In the genomic region with DNA sequence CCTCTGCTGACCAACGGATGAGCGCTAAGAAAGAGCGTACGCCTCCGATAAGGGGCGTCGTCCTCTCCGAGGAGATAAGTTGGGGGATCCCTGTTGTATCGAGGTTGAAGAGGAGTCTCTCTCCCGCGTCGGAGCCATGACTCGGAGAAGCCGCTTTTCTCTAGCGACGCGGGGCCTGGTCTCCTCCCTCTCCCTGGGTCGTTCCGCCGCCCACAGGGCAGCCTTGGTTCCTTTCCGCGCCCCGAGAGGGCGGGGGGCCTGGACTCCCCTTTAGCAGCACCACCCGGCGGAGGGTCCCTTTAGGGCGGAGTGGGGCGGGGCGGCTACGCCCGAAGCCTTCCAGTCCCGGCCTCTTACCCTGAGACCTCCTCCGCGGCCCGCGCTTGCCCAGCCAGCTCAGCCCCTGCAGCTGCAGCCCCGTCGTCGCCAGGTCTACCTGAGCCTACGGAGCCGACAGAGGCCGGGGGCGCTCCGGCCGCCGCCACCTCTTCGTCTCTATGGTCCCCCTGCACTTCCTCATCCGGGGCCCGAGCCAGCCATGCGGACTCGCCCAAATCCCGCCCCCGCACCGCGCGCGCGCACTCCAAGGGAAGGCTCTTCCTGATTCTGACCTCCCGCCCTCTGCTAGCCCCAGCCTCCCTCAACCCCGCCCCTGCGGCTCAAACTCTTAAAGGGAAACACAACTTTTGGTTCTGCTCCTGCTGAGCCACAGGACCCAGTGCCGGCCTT, we compare ENCODE assay signal across 1 cellular context.
TF ChIP-seq lines count a peak whose summit lies in the region.

TSS of gene PRR14L (minus strand) at position 497 of the 729 bp plus-strand sequence. CDS start 11,272 bp downstream, outside the sequence.

TF ChIP-seq in GM23338, 12 proteins besides CTCF, POLR2A, EP300 and RAD21 (continued from another document):
- TF ChIP-seq POLR2AphosphoS5 (IDR thresholded peaks at IDR 0.05; ENCODE audit: low read depth) (peak; percentile 90), EZH2phosphoT487 (IDR thresholded peaks at IDR 0.05; ENCODE audit: unreplicated experiment) (no peak), EZH2 (IDR thresholded peaks at IDR 0.05; ENCODE audit: low read depth, unreplicated experiment) (no peak), ZNF114 (CRISPR knock-in tag; IDR thresholded peaks at IDR 0.05) (no peak), ZNF462 (CRISPR knock-in tag; IDR thresholded peaks at IDR 0.05) (no peak), JUNB (IDR thresholded peaks at IDR 0.05; ENCODE audit: unreplicated experiment) (no peak), ZNF331 (CRISPR knock-in tag; IDR thresholded peaks at IDR 0.05; ENCODE audit: low read depth) (no peak)
- TF ChIP-seq, protein P1, sequence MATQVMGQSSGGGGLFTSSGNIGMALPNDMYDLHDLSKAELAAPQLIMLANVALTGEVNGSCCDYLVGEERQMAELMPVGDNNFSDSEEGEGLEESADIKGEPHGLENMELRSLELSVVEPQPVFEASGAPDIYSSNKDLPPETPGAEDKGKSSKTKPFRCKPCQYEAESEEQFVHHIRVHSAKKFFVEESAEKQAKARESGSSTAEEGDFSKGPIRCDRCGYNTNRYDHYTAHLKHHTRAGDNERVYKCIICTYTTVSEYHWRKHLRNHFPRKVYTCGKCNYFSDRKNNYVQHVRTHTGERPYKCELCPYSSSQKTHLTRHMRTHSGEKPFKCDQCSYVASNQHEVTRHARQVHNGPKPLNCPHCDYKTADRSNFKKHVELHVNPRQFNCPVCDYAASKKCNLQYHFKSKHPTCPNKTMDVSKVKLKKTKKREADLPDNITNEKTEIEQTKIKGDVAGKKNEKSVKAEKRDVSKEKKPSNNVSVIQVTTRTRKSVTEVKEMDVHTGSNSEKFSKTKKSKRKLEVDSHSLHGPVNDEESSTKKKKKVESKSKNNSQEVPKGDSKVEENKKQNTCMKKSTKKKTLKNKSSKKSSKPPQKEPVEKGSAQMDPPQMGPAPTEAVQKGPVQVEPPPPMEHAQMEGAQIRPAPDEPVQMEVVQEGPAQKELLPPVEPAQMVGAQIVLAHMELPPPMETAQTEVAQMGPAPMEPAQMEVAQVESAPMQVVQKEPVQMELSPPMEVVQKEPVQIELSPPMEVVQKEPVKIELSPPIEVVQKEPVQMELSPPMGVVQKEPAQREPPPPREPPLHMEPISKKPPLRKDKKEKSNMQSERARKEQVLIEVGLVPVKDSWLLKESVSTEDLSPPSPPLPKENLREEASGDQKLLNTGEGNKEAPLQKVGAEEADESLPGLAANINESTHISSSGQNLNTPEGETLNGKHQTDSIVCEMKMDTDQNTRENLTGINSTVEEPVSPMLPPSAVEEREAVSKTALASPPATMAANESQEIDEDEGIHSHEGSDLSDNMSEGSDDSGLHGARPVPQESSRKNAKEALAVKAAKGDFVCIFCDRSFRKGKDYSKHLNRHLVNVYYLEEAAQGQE (IDR thresholded peaks at IDR 0.05; ENCODE audit: unreplicated experiment): peak; percentile 2
